ENCODE assay signal across 8 cellular contexts in the genomic region with DNA sequence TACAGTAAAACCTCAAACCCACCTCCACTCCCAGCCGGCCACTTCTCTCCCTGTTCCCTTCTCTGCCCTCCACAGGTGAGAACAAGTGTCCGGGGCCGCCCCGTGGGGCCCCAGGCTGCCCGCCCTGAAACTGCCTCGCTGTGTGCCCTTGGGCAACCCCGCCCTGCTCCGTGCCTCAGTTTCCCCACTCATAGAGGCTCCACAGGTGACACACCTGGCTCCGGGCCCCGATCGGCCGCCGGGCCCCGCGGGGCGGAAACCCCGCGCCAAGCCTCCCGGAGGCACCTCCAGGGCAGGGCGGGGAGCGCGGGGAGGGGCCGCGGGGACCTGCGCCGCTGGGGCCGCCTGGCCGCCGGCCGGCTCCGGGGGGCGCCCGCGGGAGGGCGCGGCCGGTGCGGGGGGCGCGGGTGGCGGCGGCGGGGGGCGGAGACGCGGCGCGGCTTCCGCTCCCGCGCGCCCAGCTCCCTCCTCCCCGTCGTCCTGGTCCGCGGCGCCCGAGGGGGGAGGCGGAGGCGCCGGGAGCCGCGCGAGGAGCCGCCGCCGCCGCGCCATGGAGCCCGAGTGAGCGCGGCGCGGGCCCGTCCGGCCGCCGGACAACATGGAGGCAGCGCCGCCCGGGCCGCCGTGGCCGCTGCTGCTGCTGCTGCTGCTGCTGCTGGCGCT. TPM values are rescaled to one million over a fixed set of nuclear protein-coding genes. Genes with fewer than 3 reads are reported as not detected.
A peak's percentile ranks its signal among the peaks of the same experiment; 100 is the strongest.
DNase-seq lines count a peak whose midpoint lies in the region; ATAC-seq and TF ChIP-seq lines count a peak whose summit lies in the region.

A gene (plus strand): TSS at position 475 of the 663 bp plus-strand sequence. CDS start 124 bp downstream, at position 599.

- H3K27me3 ChIP-seq in PC-3 (ENCODE audit: low read length) (no peaks in the 10 kb centered on the region), mesenchymal stem cell (ENCODE audit: control insufficient read depth in 1 of 2, insufficient read depth in 1 of 2, low read length in 2 of 2) (no peaks in the 10 kb centered on the region), tibial nerve (no peaks in the 10 kb centered on the region)

- H3K14ac ChIP-seq in mesenchymal stem cell (ENCODE audit: low read length in 2 of 2), result peak within 1 kb of the TSS in 1 of 2 experiments; percentile 68

- BruUV-seq in PC-3 (replicated peaks; lab: Mats Ljungman, UMichigan), result no TSS peak

- WGBS in mesenchymal stem cell, result 23% methylated on average over 6 of the region's 85 CpGs
- 15 to 19% methylated on average over 17 to 20 of the region's 85 CpGs for WGBS in tibial nerve, 2 donors

- peak within 1 kb of the TSS in 1 of 2 experiments; percentile 36 for H3K23ac ChIP-seq in mesenchymal stem cell (ENCODE audit: low read length in 2 of 2)

- H3K9ac ChIP-seq in PC-3 (ENCODE audit: low read length) (peak within 1 kb of the TSS; percentile 93), mesenchymal stem cell (ENCODE audit: low read length) (peak within 1 kb of the TSS; percentile 82)

- peak within 1 kb of the TSS; percentile 57 for H2AFZ ChIP-seq in PC-3 (ENCODE audit: low read length)
- H2AFZ ChIP-seq in mesenchymal stem cell (ENCODE audit: low read depth, low read length), result no peak within 1 kb of the TSS

- peak within 1 kb of the TSS; percentile 63 to 92 for H3K18ac ChIP-seq in mesenchymal stem cell (ENCODE audit: low read depth in 1 of 2, low read length in 2 of 2)

- POLR2A ChIA-PET in AG04449 (lab: Yijun Ruan, JAX), result no interaction called here
- POLR2A ChIA-PET in PC-3 (lab: Charles Lee; ENCODE audit: unreplicated experiment), result interaction anchor here (0.5 kb wide), 1 partner anchor 41 kb away, joined by 3 read pairs; a partner anchor contains a TSS

- peak within 1 kb of the TSS; percentile 100 for H2BK15ac ChIP-seq in mesenchymal stem cell (ENCODE audit: low read depth, poor library complexity, severe bottlenecking)

- H3K79me1 ChIP-seq in mesenchymal stem cell (replicated peaks; ENCODE audit: low read length, poor library complexity, severe bottlenecking), result peaks cover 6% of the 10 kb centered on the region

- peaks cover 31% of the 10 kb centered on the region for H3K4me1 ChIP-seq in PC-3 (ENCODE audit: insufficient read depth, low read length)
- H3K4me1 ChIP-seq in mesenchymal stem cell (ENCODE audit: control insufficient read depth, insufficient read depth, low read depth, low read length), result peaks cover 36% of the 10 kb centered on the region
- H3K4me1 ChIP-seq in tibial nerve, result peaks cover 0 to 39% (median 18%) of the 10 kb centered on the region in 4 donors

- H2AK5ac ChIP-seq in mesenchymal stem cell (ENCODE audit: low read length, severe bottlenecking), result no peak within 1 kb of the TSS

- H3K4me3 ChIP-seq in AG04449 (ENCODE audit: low read depth, low read length) (peak within 1 kb of the TSS; percentile 74), PC-3 (ENCODE audit: low read length) (peak within 1 kb of the TSS; percentile 91), mesenchymal stem cell (ENCODE audit: insufficient read depth in 1 of 2, low read depth in 1 of 2, low read length in 2 of 2) (peak within 1 kb of the TSS; percentile 75 to 83), tibial nerve (peak within 1 kb of the TSS; percentile 73 to 88 (median 76))

- no peak within 1 kb of the TSS for H2BK5ac ChIP-seq in mesenchymal stem cell (ENCODE audit: low read depth, low read length, poor library complexity, severe bottlenecking)

- peak within 1 kb of the TSS; percentile 87 for H2BK120ac ChIP-seq in mesenchymal stem cell (ENCODE audit: low read depth, low read length)

- ATAC-seq in PC-3, result peak; percentile 12
- no peak for ATAC-seq in GM18873 (IDR thresholded peaks at IDR 0.05; ENCODE audit: low FRiP score, unreplicated experiment)

- peak within 1 kb of the TSS; percentile 57 to 89 for H3K4ac ChIP-seq in mesenchymal stem cell (ENCODE audit: low read depth in 1 of 2, low read length in 2 of 2)

- H3K9me3 ChIP-seq in PC-3 (ENCODE audit: low read length) (no peaks in the 10 kb centered on the region), mesenchymal stem cell (ENCODE audit: control insufficient read depth, low read length) (no peaks in the 10 kb centered on the region), tibial nerve (no peaks in the 10 kb centered on the region)

- CTCF ChIA-PET in AG04449 (lab: Yijun Ruan, JAX) (interaction anchor here (0.8 to 3.1 kb wide), 3 partner anchors 9 to 1203 kb away, joined by 3 to 37 read pairs (median 5); no protein-coding TSS in a partner anchor), PC-3 (lab: Charles Lee) (no interaction called here)

- peaks cover 9% of the 10 kb centered on the region; the same call in 1 of the 2 replicates for H4K20me1 ChIP-seq in PC-3 (ENCODE audit: low read length)

- H3K27ac ChIP-seq in PC-3 (ENCODE audit: low read length), result peak within 1 kb of the TSS; percentile 91
- H3K27ac ChIP-seq in mesenchymal stem cell (ENCODE audit: low read length, poor library complexity, severe bottlenecking), result no peak within 1 kb of the TSS
- peak within 1 kb of the TSS in 3 of 4 donors; percentile 64 to 82 (median 69) for H3K27ac ChIP-seq in tibial nerve

- TF ChIP-seq CTCF in AG04449 (IDR thresholded peaks at IDR 0.05; ENCODE audit: insufficient read depth, low read length, missing control alignments), result no peak
- no peak for TF ChIP-seq CTCF in GM10266 (IDR thresholded peaks at IDR 0.05; ENCODE audit: control insufficient read depth, insufficient read depth, low read depth, missing control alignments)
- no peak for TF ChIP-seq CTCF in PC-3 (conservative IDR thresholded peaks at IDR 0.05; ENCODE audit: low read depth, low read length)
- no peak for TF ChIP-seq CTCF in tibial nerve (IDR thresholded peaks at IDR 0.05)

- H4K91ac ChIP-seq in mesenchymal stem cell (ENCODE audit: low read length), result peak within 1 kb of the TSS; percentile 84

- peak within 1 kb of the TSS; percentile 99 for H3K4me2 ChIP-seq in PC-3 (ENCODE audit: low read length)
- peak within 1 kb of the TSS; percentile 83 for H3K4me2 ChIP-seq in mesenchymal stem cell (ENCODE audit: low read length, poor library complexity, severe bottlenecking)

- H4K8ac ChIP-seq in mesenchymal stem cell (ENCODE audit: low read length), result peak within 1 kb of the TSS; percentile 82

- no peaks in the 10 kb centered on the region for H3K9me2 ChIP-seq in PC-3 (replicated peaks; ENCODE audit: low read length)

- peaks cover 43% of the 10 kb centered on the region for H3K79me2 ChIP-seq in PC-3 (ENCODE audit: low read length)

- DNase-seq in AG04449 (ENCODE audit: low read depth, low spot score) (no peak), GM10266 (ENCODE audit: extremely low spot score) (peak; percentile 82), PC-3 (peak; percentile 50), ecto neural progenitor cell (ENCODE audit: low spot score) (peak; percentile 58), mesenchymal stem cell (peak; percentile 31), tibial nerve (ENCODE audit: low spot score in 2 of 2) (no peak), NCI-H1694 treated with DMSO at 0.1 percent for 48 hours (lab: John Stamatoyannopoulos, UW) (no peak)

- intact Hi-C loops in PC-3 (cut with micrococcal nuclease), result no loop called here

- H3F3A ChIP-seq in PC-3 (ENCODE audit: low read length, unreplicated experiment), result peaks cover 9% of the 10 kb centered on the region

- H3K36me3 ChIP-seq in PC-3 (ENCODE audit: low read depth, low read length) (no peaks in the 10 kb centered on the region), mesenchymal stem cell (ENCODE audit: control insufficient read depth in 1 of 2, insufficient read depth in 2 of 2, low read depth in 1 of 2, low read length in 2 of 2) (no peaks in the 10 kb centered on the region), tibial nerve (no peaks in the 10 kb centered on the region)

- TF ChIP-seq EP300 in tibial nerve (IDR thresholded peaks at IDR 0.05), result no peak

- TF ChIP-seq POLR2A in tibial nerve (IDR thresholded peaks at IDR 0.05), result no peak

- H2BK12ac ChIP-seq in mesenchymal stem cell (ENCODE audit: low read length in 2 of 2), result peak within 1 kb of the TSS; percentile 3 to 59

RNA-seq across cellular contexts. Expression of the gene that starts here (rescaled TPM):
- total RNA-seq in PC-3 (2014; rRNA removed) (64.3 and 83.5 TPM in 2 replicates), tibial nerve (10 to 100 TPM; 22.3 to 43.2 (median 33.8) TPM)
- polyA plus RNA-seq in mesenchymal stem cell (2013, experiment 1 of 2), result 46.4 TPM
- 41.4 TPM for polyA plus RNA-seq in mesenchymal stem cell (2013, experiment 2 of 2)

Comparison
In these comparisons a context has a peak if more than half of its experiments do, and no peak if none do; other contexts are left out.
1. DNase-seq: peak in GM10266 (single experiment), PC-3 (single experiment), ecto neural progenitor cell (single experiment) and mesenchymal stem cell (single experiment); none in AG04449 (single experiment), tibial nerve (0 of 2) and NCI-H1694 treated with DMSO at 0.1 percent for 48 hours (single experiment).
2. Peak in every context shown above with its lines, with median percentiles within 50 percentile points of each other: H3K4me3 ChIP-seq.